In genomic region chr2:136136921-136137320, GRCh38 we compare ENCODE assay signal across 12 cellular contexts. TPM values are rescaled to one million over a fixed set of nuclear protein-coding genes. Genes with fewer than 3 reads are reported as not detected.
DNase-seq lines count a peak whose midpoint lies in the region; ATAC-seq and TF ChIP-seq lines count a peak whose summit lies in the region.
"Had no signal": no experiment of that assay in that cellular context is flagged by ENCODE, and none has a peak within 500 bp of the region (broad histone marks: within the 10 kb centered on the region; RNA-seq: fewer than 3 reads in every experiment).

No MANE protein-coding gene starts in this region.

- peak overlapping the region; percentile 1 to 96 (median 90); a peak in 20 of 22 replicates for H3K27ac ChIP-seq in BLaER1 treated with 17β-estradiol and CSF1 and Interleukin-3, amounts not matched to agents 10 nM and 100 nM
- H3K27ac ChIP-seq in HEK293 (ENCODE audit: extremely low read depth, low read depth, low read length) (peak overlapping the region; percentile 34; the same call in 1 of the 2 replicates), SK-N-MC (no peak overlapping the region)
- H3K27ac ChIP-seq: esophagus muscularis mucosa had no signal

- TF ChIP-seq CTCF in HEK293 (tag by site-specific recombination; IDR thresholded peaks at IDR 0.05), result no peak
- TF ChIP-seq CTCF in mucosa of descending colon (IDR thresholded peaks at IDR 0.05), result no peak

- peak overlapping the region; percentile 80 to 97 (median 89) for H3K4me2 ChIP-seq in BLaER1 treated with 17β-estradiol and CSF1 and Interleukin-3, amounts not matched to agents 10 nM and 100 nM

- ATAC-seq in GM18870 (IDR thresholded peaks at IDR 0.05; ENCODE audit: unreplicated experiment) (no peak), mucosa of descending colon (no peak), HG03520 (IDR thresholded peaks at IDR 0.05; ENCODE audit: unreplicated experiment) (no peak)
- ATAC-seq: SK-N-SH treated with all-trans-retinoic acid at 6 μM for 48 hours had no signal

- intact Hi-C loops in posterior vena cava (cut with DNase I), result no loop called here
- intact Hi-C loops in mucosa of descending colon (cut with DNase I, micrococcal nuclease), result no loop called here

- CTCF ChIA-PET in HEK293 (lab: Yijun Ruan, JAX), result no interaction called here

- DNase-seq in SK-N-MC (ENCODE audit: low read depth, low spot score) (no peak), kidney tubule cell (ENCODE audit: low spot score) (peak; percentile 53), posterior vena cava (ENCODE audit: low spot score) (no peak), mucosa of descending colon (no peak)
- DNase-seq: IMR-90, left colon had no signal

- POLR2A ChIA-PET in HEK293 (lab: Yijun Ruan, JAX), result no interaction called here

- H3K4me3 ChIP-seq in BLaER1 treated with 17β-estradiol and CSF1 and Interleukin-3, amounts not matched to agents 10 nM and 100 nM, result peak overlapping the region in 5 of 10 experiments; percentile 7 to 46 (median 36); a peak in 4 of 20 replicates
- H3K4me3 ChIP-seq in HEK293 (ENCODE audit: low read depth, low read length) (no peak overlapping the region), SK-N-MC (peak overlapping the region; percentile 31), mucosa of descending colon (no peak overlapping the region)
- H3K4me3 ChIP-seq: esophagus muscularis mucosa had no signal

- no peaks in the 10 kb centered on the region for H3K27me3 ChIP-seq in BLaER1 treated with 17β-estradiol and CSF1 and Interleukin-3, amounts not matched to agents 10 nM and 100 nM
- H3K27me3 ChIP-seq: esophagus muscularis mucosa had no signal

- 0 out of 22 replicates have a peak, but pooled peaks cover 0 to 8% (median 0%) of the 10 kb centered on the region in 11 experiments for H3K9me3 ChIP-seq in BLaER1 treated with 17β-estradiol and CSF1 and Interleukin-3, amounts not matched to agents 10 nM and 100 nM (replicated peaks in 1 of 11)
- H3K9me3 ChIP-seq in HEK293 (ENCODE audit: control insufficient read depth, insufficient read depth, low read depth, low read length) (no peaks in the 10 kb centered on the region), SK-N-MC (ENCODE audit: low read depth, low read length) (no peaks in the 10 kb centered on the region), mucosa of descending colon (no peaks in the 10 kb centered on the region)
- H3K9me3 ChIP-seq: esophagus muscularis mucosa had no signal

- peak overlapping the region in 9 of 11 experiments; percentile 64 to 85 (median 82); a peak in 17 of 22 replicates for H3K9ac ChIP-seq in BLaER1 treated with 17β-estradiol and CSF1 and Interleukin-3, amounts not matched to agents 10 nM and 100 nM
- no peak overlapping the region for H3K9ac ChIP-seq in SK-N-MC (ENCODE audit: insufficient read length)

- no peaks in the 10 kb centered on the region; a peak in 1 of 22 replicates for H4K20me1 ChIP-seq in BLaER1 treated with 17β-estradiol and CSF1 and Interleukin-3, amounts not matched to agents 10 nM and 100 nM

- H3K36me3 ChIP-seq in BLaER1 treated with 17β-estradiol and CSF1 and Interleukin-3, amounts not matched to agents 10 nM and 100 nM, result no peaks in the 10 kb centered on the region; a peak in 1 of 22 replicates
- H3K36me3 ChIP-seq in HEK293 (ENCODE audit: control insufficient read depth in 2 of 2, insufficient read depth in 1 of 2, low read length in 2 of 2) (no peaks in the 10 kb centered on the region), SK-N-MC (ENCODE audit: insufficient read depth, low read length) (no peaks in the 10 kb centered on the region), mucosa of descending colon (ENCODE audit: low read depth) (no peaks in the 10 kb centered on the region)
- H3K36me3 ChIP-seq: esophagus muscularis mucosa had no signal

- H3K4me1 ChIP-seq in BLaER1 treated with 17β-estradiol and CSF1 and Interleukin-3, amounts not matched to agents 10 nM and 100 nM, result peaks cover 65 to 97% (median 90%) of the 10 kb centered on the region in 10 experiments
- peaks cover 20% of the 10 kb centered on the region for H3K4me1 ChIP-seq in HEK293 (ENCODE audit: control insufficient read depth, insufficient read depth, low read length)
- H3K4me1 ChIP-seq in mucosa of descending colon (ENCODE audit: low read depth), result no peaks in the 10 kb centered on the region

TF ChIP-seq in HEK293, 187 proteins besides CTCF, POLR2A, EP300 and RAD21:
- no peak for TF ChIP-seq FEZF1 (tag by site-specific recombination; IDR thresholded peaks at IDR 0.05)
- TF ChIP-seq OVOL3 (tag by site-specific recombination; IDR thresholded peaks at IDR 0.05), result no peak
- TF ChIP-seq GLIS1 (tag by site-specific recombination; IDR thresholded peaks at IDR 0.05), result peak; percentile 81
- no peak for TF ChIP-seq ZBTB6 (tag by site-specific recombination; IDR thresholded peaks at IDR 0.05)
- no peak for TF ChIP-seq ZNF138 (tag by site-specific recombination; IDR thresholded peaks at IDR 0.05; ENCODE audit: borderline replicate concordance)
- TF ChIP-seq ZNF670 (tag by site-specific recombination; IDR thresholded peaks at IDR 0.05; ENCODE audit: low read depth), result no peak

RNA-seq across cellular contexts. Expression of gene CXCR4, which starts 19.0 kb away (rescaled TPM):
- total RNA-seq in posterior vena cava (1 to 10 TPM; 7.8 to 8.3 TPM), mucosa of descending colon (10 to 100 TPM in 1 of 3 donors, 1 to 10 TPM in 2; 3.6 to 12.6 (median 3.9) TPM)
- total RNA-seq: IMR-90 had no signal
